Comparison of ENCODE assay signal across 20 cellular contexts in genomic region chr1:190849346-190849745, GRCh38.
DNase-seq lines count a peak whose midpoint lies in the region; ATAC-seq, FAIRE-seq and TF ChIP-seq lines count a peak whose summit lies in the region.
"Had no signal": no experiment of that assay in that cellular context is flagged by ENCODE, and none has a peak within 500 bp of the region (broad histone marks: within the 10 kb centered on the region; RNA-seq: fewer than 3 reads in every experiment).

No MANE protein-coding gene starts in this region.

- H2AFZ ChIP-seq in OCI-LY3 (ENCODE audit: low read depth, low read length), result no peak overlapping the region
- no peak overlapping the region for H2AFZ ChIP-seq in neural progenitor cell (replicated peaks)

- FAIRE-seq in H54 (lab: Jason Lieb, UNC), result peak; percentile 52
- FAIRE-seq: GM18507 had no signal

- no peak for TF ChIP-seq CTCF in Calu3 (IDR thresholded peaks at IDR 0.05; ENCODE audit: unreplicated experiment)
- no peak for TF ChIP-seq CTCF in OCI-LY3 (IDR thresholded peaks at IDR 0.05; ENCODE audit: low read depth, low read length)
- TF ChIP-seq CTCF in neural progenitor cell (IDR thresholded peaks at IDR 0.05), result no peak

- DNase-seq in Calu3 (no peak), H54 (ENCODE audit: insufficient read length, low spot score) (no peak), neural progenitor cell (ENCODE audit: low spot score) (peak; percentile 29), COLO829 (ENCODE audit: low spot score) (no peak), Right ventricle myocardium superior (no peak), SKM-1 treated with dmso at 0.1 percent for 144 hours (lab: John Stamatoyannopoulos, UW; ENCODE audit: unreplicated experiment) (no peak)
- DNase-seq: CD8-positive, alpha-beta T cell; H9; IMR-90; KG1; MM.1S; NCI-H2029; PC-3; SW 1271 had no signal

- H3K27me3 Mint-ChIP-seq in Calu3 (ENCODE audit: unreplicated experiment) (no peaks in the 10 kb centered on the region), neural progenitor cell (ENCODE audit: insufficient read depth, low read depth) (no peaks in the 10 kb centered on the region)
- H3K27me3 Mint-ChIP-seq: B cell had no signal

- H3K4me3 ChIP-seq in OCI-LY3 (ENCODE audit: low read length), result no peak overlapping the region
- no peak overlapping the region for H3K4me3 ChIP-seq in neural progenitor cell
- H3K4me3 ChIP-seq: SJCRH30 had no signal

- H3K27ac ChIP-seq in OCI-LY3 (ENCODE audit: low read length) (no peak overlapping the region), neural progenitor cell (no peak overlapping the region)
- H3K27ac ChIP-seq: C4-2B, SJCRH30 had no signal

- TF ChIP-seq POLR2A in H54 (IDR thresholded peaks at IDR 0.05; ENCODE audit: low read depth, low read length), result no peak

- H3K4me3 Mint-ChIP-seq in Calu3 (ENCODE audit: low read depth, unreplicated experiment) (peak overlapping the region; percentile 50), neural progenitor cell (no peak overlapping the region)
- H3K4me3 Mint-ChIP-seq: B cell; CD8-positive, alpha-beta T cell; H9; T-helper 1 cell treated with Interleukin-12 subunit alpha and Interleukin-12 subunit beta and Interleukin-4 antibody, amounts not matched to agents 30 μg/mL and 1 μg/mL, for 36 hours had no signal

- no peak overlapping the region for H3K27ac Mint-ChIP-seq in Calu3 (ENCODE audit: unreplicated experiment)
- H3K27ac Mint-ChIP-seq in neural progenitor cell, result no peak overlapping the region
- H3K27ac Mint-ChIP-seq: B cell; CD8-positive, alpha-beta T cell; H9; T-helper 1 cell treated with Interleukin-12 subunit alpha and Interleukin-12 subunit beta and Interleukin-4 antibody, amounts not matched to agents 30 μg/mL and 1 μg/mL, for 36 hours had no signal

- H3K9me3 Mint-ChIP-seq in Calu3 (ENCODE audit: low read depth, unreplicated experiment) (no peaks in the 10 kb centered on the region), neural progenitor cell (no peaks in the 10 kb centered on the region)
- H3K9me3 Mint-ChIP-seq: H9; T-helper 1 cell treated with Interleukin-12 subunit alpha and Interleukin-12 subunit beta and Interleukin-4 antibody, amounts not matched to agents 30 μg/mL and 1 μg/mL, for 36 hours had no signal

- H3F3A ChIP-seq in neural progenitor cell (ENCODE audit: low read depth), result no peaks in the 10 kb centered on the region

- H3K36me3 Mint-ChIP-seq in Calu3 (ENCODE audit: insufficient read depth, unreplicated experiment), result no peaks in the 10 kb centered on the region
- H3K36me3 Mint-ChIP-seq in neural progenitor cell, result no peaks in the 10 kb centered on the region
- H3K36me3 Mint-ChIP-seq: CD8-positive, alpha-beta T cell had no signal

- H3K9me3 ChIP-seq in OCI-LY3 (ENCODE audit: insufficient read depth, low read length) (no peaks in the 10 kb centered on the region), neural progenitor cell (ENCODE audit: low read depth) (no peaks in the 10 kb centered on the region)
- H3K9me3 ChIP-seq: SJCRH30 had no signal

- H3K79me2 ChIP-seq in OCI-LY3 (ENCODE audit: low read length), result no peaks in the 10 kb centered on the region
- no peaks in the 10 kb centered on the region for H3K79me2 ChIP-seq in neural progenitor cell (ENCODE audit: low read depth)

- intact Hi-C loops in Calu3 (cut with micrococcal nuclease; ENCODE audit: unreplicated experiment), result loop anchor here (10.0 kb wide), 1 partner anchor 785 kb away; no protein-coding TSS in a partner anchor
- intact Hi-C loops in Right ventricle myocardium superior (cut with DNase I), result no loop called here

- H3K4me2 ChIP-seq in OCI-LY3 (ENCODE audit: low read length), result 0 out of 2 replicates have a peak overlapping the region, but pooled peaks have one; percentile 9
- no peak overlapping the region for H3K4me2 ChIP-seq in neural progenitor cell

- no peak for ATAC-seq in Right ventricle myocardium superior (ENCODE audit: poor library complexity)
- ATAC-seq: CD8-positive, alpha-beta T cell; PC-3 had no signal

- no peak overlapping the region for H3K9ac ChIP-seq in OCI-LY3 (ENCODE audit: low read length)
- no peak overlapping the region for H3K9ac ChIP-seq in neural progenitor cell

- no peaks in the 10 kb centered on the region for H3K36me3 ChIP-seq in OCI-LY3 (replicated peaks; ENCODE audit: low read depth, low read length)
- H3K36me3 ChIP-seq in neural progenitor cell, result no peaks in the 10 kb centered on the region
- H3K36me3 ChIP-seq: SJCRH30 had no signal

- H3K4me1 Mint-ChIP-seq in Calu3 (ENCODE audit: low read depth, unreplicated experiment) (peaks cover 23% of the 10 kb centered on the region), neural progenitor cell (peaks cover 4% of the 10 kb centered on the region)
- H3K4me1 Mint-ChIP-seq: B cell, H9 had no signal

- H3K4me1 ChIP-seq in OCI-LY3 (ENCODE audit: low read length) (peaks cover 7% of the 10 kb centered on the region), neural progenitor cell (no peaks in the 10 kb centered on the region)
- H3K4me1 ChIP-seq: SJCRH30 had no signal

- H4K20me1 ChIP-seq in OCI-LY3 (ENCODE audit: insufficient read depth, low read length), result no peaks in the 10 kb centered on the region
- H4K20me1 ChIP-seq in neural progenitor cell (ENCODE audit: low read depth), result no peaks in the 10 kb centered on the region

- no TSS peak for BruUV-seq in Calu3 (replicated peaks; lab: Mats Ljungman, UMichigan)

- CTCF ChIA-PET in Calu3 (lab: Charles Lee), result interaction anchor here (0.6 to 0.9 kb wide), 2 partner anchors 1382 to 1483 kb away, joined by 3 read pairs; no protein-coding TSS in a partner anchor

- H3K27me3 ChIP-seq in OCI-LY3 (ENCODE audit: low read depth, low read length) (no peaks in the 10 kb centered on the region), neural progenitor cell (no peaks in the 10 kb centered on the region)
- H3K27me3 ChIP-seq: SJCRH30 had no signal
